8 cellular contexts compared by ENCODE assay signal in genomic region chr13:29707876-29708543, GRCh38.
A peak's percentile ranks its signal among the peaks of the same experiment; 100 is the strongest.
DNase-seq lines count a peak whose midpoint lies in the region; ATAC-seq and TF ChIP-seq lines count a peak whose summit lies in the region.

No MANE protein-coding gene starts in this region.

- TF ChIP-seq POLR2A in body of pancreas (IDR thresholded peaks at IDR 0.05): no peak

- H3K4me3 ChIP-seq in body of pancreas: no peak overlapping the region

- no peaks in the 10 kb centered on the region for H3K9me3 ChIP-seq in body of pancreas

- DNase-seq in NCI-H82 (lab: John Stamatoyannopoulos, UW) (peak; percentile 79), NCI-H82 treated with DMSO at 0.1 percent for 48 hours (lab: John Stamatoyannopoulos, UW; ENCODE audit: unreplicated experiment) (no peak), KBM-7 (peak; percentile 57), T-helper 9 cell (peak; percentile 18), body of pancreas (peak; percentile 53 to 69 (median 58)), kidney tubule cell (ENCODE audit: low spot score) (peak; percentile 55)
- peak; percentile 7 to 37 for DNase-seq in stimulated activated CD8-positive, alpha-beta memory T cell treated with anti-CD3 and anti-CD28 coated beads, Interleukin-7, amount 100 ng/mL, for 48 hours (ENCODE audit: extremely low read depth in 1 of 2, low read depth in 1 of 2)

- TF ChIP-seq CTCF in body of pancreas (IDR thresholded peaks at IDR 0.05): peak; percentile 35 to 77 (median 63)

- WGBS in body of pancreas, 2 donors: 53 to 59% methylated on average over 6 to 7 of the region's 7 CpGs

- no peaks in the 10 kb centered on the region for H3K27me3 ChIP-seq in body of pancreas

- H3K36me3 ChIP-seq in body of pancreas (replicated peaks in 1 of 2; ENCODE audit: insufficient read depth in 1 of 2, low read depth in 2 of 2): no peaks in the 10 kb centered on the region

- no peak overlapping the region for H3K27ac ChIP-seq in body of pancreas

- no peaks in the 10 kb centered on the region for H3K4me1 ChIP-seq in body of pancreas

- in situ Hi-C loops in KBM-7 (cut with MboI; ENCODE audit: low pct_unique_long_range_greater_than_20kb, low sequenced_read_pairs): loop anchor here (25.0 kb wide), 1 partner anchor 196 kb away; no protein-coding TSS in a partner anchor

- intact Hi-C loops in body of pancreas (cut with DNase I): no loop called here

- ATAC-seq in body of pancreas (peak; percentile 68), GM18870 (IDR thresholded peaks at IDR 0.05; ENCODE audit: unreplicated experiment) (no peak)
